In the genomic region with DNA sequence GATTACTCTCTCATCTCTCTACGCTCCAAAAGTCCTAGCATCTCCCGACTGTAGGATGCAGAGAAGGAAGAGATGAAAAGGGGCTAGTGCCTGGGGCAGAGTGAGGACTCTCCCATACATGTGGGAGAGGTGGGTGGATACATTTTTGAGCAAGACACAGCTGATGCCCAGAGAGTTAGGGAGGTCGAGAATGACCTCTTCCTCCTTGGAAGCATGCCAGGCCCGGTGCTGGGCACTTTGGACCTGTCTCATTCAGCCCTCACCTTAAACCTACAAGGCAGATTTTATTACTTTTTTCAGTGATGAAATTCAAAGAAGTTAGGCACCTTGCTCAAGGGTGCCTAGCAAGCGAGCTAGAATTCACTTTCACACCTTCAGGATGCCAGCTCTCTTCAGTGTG, we compare ENCODE assay signal across 26 cellular contexts. TPM values are rescaled to one million over a fixed set of nuclear protein-coding genes. Genes with fewer than 3 reads are reported as not detected.
"Had no signal": no experiment of that assay in that cellular context is flagged by ENCODE, and none has a peak within 500 bp of the region (broad histone marks: within the 10 kb centered on the region; RNA-seq: fewer than 3 reads in every experiment).

No MANE protein-coding gene starts in this region.

- H3K27me3 ChIP-seq: SJSA1 had no signal

- H3K4me3 ChIP-seq: breast epithelium, SJSA1 had no signal

- H3K36me3 ChIP-seq: breast epithelium, SJSA1 had no signal

- H3K9me3 ChIP-seq: breast epithelium, SJSA1 had no signal

- H3K27ac ChIP-seq: breast epithelium, RWPE1, SJSA1 had no signal

- DNase-seq: activated CD4-positive, alpha-beta T cell treated with anti-CD3 and anti-CD28 coated beads for 48 hours; activated CD4-positive, alpha-beta T cell treated with anti-CD3 and anti-CD28 coated beads, Interleukin-2, amount 50 U/mL, for 48 hours; activated CD4-positive, CD25-positive, alpha-beta regulatory T cell treated with anti-CD3 and anti-CD28 coated beads, Interleukin-2, amount 50 U/mL, for 72 hours; activated CD8-positive, alpha-beta memory T cell treated with anti-CD3 and anti-CD28 coated beads, Interleukin-2, amount 10 ng/mL, durations not matched to agents 7 days and 5 days; activated effector memory CD4-positive, alpha-beta T cell treated with Interleukin-2 at 50 U/mL for 16 hours; activated naive CD4-positive, alpha-beta T cell; activated T-cell treated with anti-CD3 and anti-CD28 coated beads, Interleukin-2, amount 50 U/mL, for 24 hours; aorta; KG1; NCI-H1048; NCI-H146; NCI-H1930; NCI-H2171; NCI-H226; NCI-H526; NCI-H774; SHP77; T-helper 9 cell had no signal

- ATAC-seq: activated CD8-positive, alpha-beta memory T cell treated with anti-CD3 and anti-CD28 coated beads, Interleukin-2, amount 10 ng/mL, durations not matched to agents 7 days and 5 days; Panc1; WTC11 had no signal

- H3K4me1 ChIP-seq: breast epithelium, SJSA1 had no signal

RNA-seq across cellular contexts. Expression of gene WSCD1, which starts 38.2 kb away (rescaled TPM):
- total RNA-seq: M059J, OCI-LY7 had no signal
- polyA plus RNA-seq: IgD-negative memory B cell had no signal
